In genomic region chr1:179042700-179043099, GRCh38 we compare ENCODE assay signal across 37 cellular contexts.
"Had no signal": no experiment of that assay in that cellular context is flagged by ENCODE, and none has a peak within 500 bp of the region (broad histone marks: within the 10 kb centered on the region; RNA-seq: fewer than 3 reads in every experiment).

No MANE protein-coding gene starts in this region.

- H3K27me3 Mint-ChIP-seq: activated B cell treated with CpG ODN at 0.5 μM for 24 hours; activated CD4-positive, alpha-beta memory T cell treated with anti-CD3 and anti-CD28 coated beads, Interleukin-2, amount 10 ng/mL, durations not matched to agents 7 days and 5 days; activated CD4-positive, alpha-beta T cell treated with anti-CD3 and anti-CD28 coated beads for 36 hours; activated CD4-positive, alpha-beta T cell treated with anti-CD3 and anti-CD28 coated beads, Interleukin-2, amount 10 ng/mL, durations not matched to agents 7 days and 5 days; activated CD8-positive, alpha-beta memory T cell treated with anti-CD3 and anti-CD28 coated beads, Interleukin-2, amount 10 ng/mL, durations not matched to agents 7 days and 5 days; activated naive CD4-positive, alpha-beta T cell treated with anti-CD3 and anti-CD28 coated beads, Interleukin-2, amount 10 ng/mL, durations not matched to agents 7 days and 5 days; activated naive CD4-positive, alpha-beta T cell treated with anti-CD3 and anti-CD28 coated beads, Interleukin-2, amount 50 U/mL, for 24 hours; activated naive CD8-positive, alpha-beta T cell; activated naive CD8-positive, alpha-beta T cell treated with anti-CD3 and anti-CD28 coated beads, Interleukin-2, amount 10 ng/mL, durations not matched to agents 7 days and 5 days; activated naive CD8-positive, alpha-beta T cell treated with anti-CD3 and anti-CD28 coated beads, Interleukin-2, amount 50 U/mL, for 24 hours; activated T-cell treated with anti-CD3 and anti-CD28 coated beads, Interleukin-2, amount 50 U/mL, for 24 hours; brain; central memory CD8-positive, alpha-beta T cell had no signal

- H3K27ac ChIP-seq: ascending aorta, cardiac muscle cell, VCaP had no signal

- H3K4me3 ChIP-seq: ascending aorta, cardiac muscle cell had no signal

- FAIRE-seq: bronchial epithelial cell, TTC549 had no signal

- H3K4me3 Mint-ChIP-seq: activated B cell treated with CpG ODN at 0.5 μM for 24 hours; activated CD4-positive, alpha-beta memory T cell treated with anti-CD3 and anti-CD28 coated beads, Interleukin-2, amount 10 ng/mL, durations not matched to agents 7 days and 5 days; activated CD4-positive, alpha-beta T cell treated with anti-CD3 and anti-CD28 coated beads for 36 hours; activated CD4-positive, alpha-beta T cell treated with anti-CD3 and anti-CD28 coated beads, Interleukin-2, amount 10 ng/mL, durations not matched to agents 7 days and 5 days; activated CD8-positive, alpha-beta memory T cell treated with anti-CD3 and anti-CD28 coated beads, Interleukin-2, amount 10 ng/mL, durations not matched to agents 7 days and 5 days; activated CD8-positive, alpha-beta T cell treated with anti-CD3 and anti-CD28 coated beads, Interleukin-2, amount 10 ng/mL, durations not matched to agents 7 days and 5 days; activated naive CD4-positive, alpha-beta T cell treated with anti-CD3 and anti-CD28 coated beads, Interleukin-2, amount 10 ng/mL, durations not matched to agents 7 days and 5 days; activated naive CD4-positive, alpha-beta T cell treated with anti-CD3 and anti-CD28 coated beads, Interleukin-2, amount 50 U/mL, for 24 hours; activated naive CD8-positive, alpha-beta T cell; activated naive CD8-positive, alpha-beta T cell treated with anti-CD3 and anti-CD28 coated beads, Interleukin-2, amount 10 ng/mL, durations not matched to agents 7 days and 5 days; activated naive CD8-positive, alpha-beta T cell treated with anti-CD3 and anti-CD28 coated beads, Interleukin-2, amount 50 U/mL, for 24 hours; activated T-cell treated with anti-CD3 and anti-CD28 coated beads, Interleukin-2, amount 50 U/mL, for 24 hours; brain; central memory CD8-positive, alpha-beta T cell; T-helper 1 cell treated with Interleukin-12 subunit alpha and Interleukin-12 subunit beta and Interleukin-4 antibody, amounts not matched to agents 30 μg/mL and 1 μg/mL, for 36 hours; T-helper 2 cell treated with Interferon-gamma antibody and Interleukin-4, amounts not matched to agents 5 μg/mL and 100 μg/mL, for 36 hours had no signal

- H3K9me3 ChIP-seq: ascending aorta had no signal

- H3K27me3 ChIP-seq: ascending aorta, cardiac muscle cell had no signal

- H3K9me3 Mint-ChIP-seq: activated B cell treated with CpG ODN at 0.5 μM for 24 hours; activated CD4-positive, alpha-beta memory T cell treated with anti-CD3 and anti-CD28 coated beads, Interleukin-2, amount 10 ng/mL, durations not matched to agents 7 days and 5 days; activated CD4-positive, alpha-beta T cell treated with anti-CD3 and anti-CD28 coated beads, Interleukin-2, amount 10 ng/mL, durations not matched to agents 7 days and 5 days; activated naive CD4-positive, alpha-beta T cell treated with anti-CD3 and anti-CD28 coated beads, Interleukin-2, amount 10 ng/mL, durations not matched to agents 7 days and 5 days; activated naive CD4-positive, alpha-beta T cell treated with anti-CD3 and anti-CD28 coated beads, Interleukin-2, amount 50 U/mL, for 24 hours; activated naive CD8-positive, alpha-beta T cell treated with anti-CD3 and anti-CD28 coated beads, Interleukin-2, amount 10 ng/mL, durations not matched to agents 7 days and 5 days; activated naive CD8-positive, alpha-beta T cell treated with anti-CD3 and anti-CD28 coated beads, Interleukin-2, amount 50 U/mL, for 24 hours; activated T-cell treated with anti-CD3 and anti-CD28 coated beads, Interleukin-2, amount 50 U/mL, for 24 hours; activated T-helper 2 cell treated with anti-CD3 and anti-CD28 coated beads, Interferon-gamma antibody, Interleukin-2, Interleukin-4, amounts not matched to agents 10 μg/mL and 5 μg/mL and 100 μg/mL, durations not matched to agents 14 hours and 24 hours and 36 hours; central memory CD8-positive, alpha-beta T cell; T-helper 1 cell treated with Interleukin-12 subunit alpha and Interleukin-12 subunit beta and Interleukin-4 antibody, amounts not matched to agents 30 μg/mL and 1 μg/mL, for 36 hours; T-helper 2 cell treated with Interferon-gamma antibody and Interleukin-4, amounts not matched to agents 5 μg/mL and 100 μg/mL, for 36 hours had no signal

- ATAC-seq: activated CD4-positive, alpha-beta T cell treated with anti-CD3 and anti-CD28 coated beads for 36 hours; activated CD8-positive, alpha-beta T cell treated with anti-CD3 and anti-CD28 coated beads, Interleukin-2, amount 10 ng/mL, durations not matched to agents 7 days and 5 days had no signal

- H3K27ac Mint-ChIP-seq: activated B cell treated with CpG ODN at 0.5 μM for 24 hours; activated CD4-positive, alpha-beta memory T cell treated with anti-CD3 and anti-CD28 coated beads, Interleukin-2, amount 10 ng/mL, durations not matched to agents 7 days and 5 days; activated CD4-positive, alpha-beta T cell treated with anti-CD3 and anti-CD28 coated beads for 36 hours; activated CD4-positive, alpha-beta T cell treated with anti-CD3 and anti-CD28 coated beads, Interleukin-2, amount 10 ng/mL, durations not matched to agents 7 days and 5 days; activated CD8-positive, alpha-beta memory T cell treated with anti-CD3 and anti-CD28 coated beads, Interleukin-2, amount 10 ng/mL, durations not matched to agents 7 days and 5 days; activated CD8-positive, alpha-beta T cell treated with anti-CD3 and anti-CD28 coated beads, Interleukin-2, amount 10 ng/mL, durations not matched to agents 7 days and 5 days; activated naive CD4-positive, alpha-beta T cell treated with anti-CD3 and anti-CD28 coated beads, Interleukin-2, amount 10 ng/mL, durations not matched to agents 7 days and 5 days; activated naive CD4-positive, alpha-beta T cell treated with anti-CD3 and anti-CD28 coated beads, Interleukin-2, amount 50 U/mL, for 24 hours; activated naive CD8-positive, alpha-beta T cell; activated naive CD8-positive, alpha-beta T cell treated with anti-CD3 and anti-CD28 coated beads, Interleukin-2, amount 10 ng/mL, durations not matched to agents 7 days and 5 days; activated naive CD8-positive, alpha-beta T cell treated with anti-CD3 and anti-CD28 coated beads, Interleukin-2, amount 50 U/mL, for 24 hours; activated T-cell treated with anti-CD3 and anti-CD28 coated beads, Interleukin-2, amount 50 U/mL, for 24 hours; activated T-helper 2 cell treated with anti-CD3 and anti-CD28 coated beads, Interferon-gamma antibody, Interleukin-2, Interleukin-4, amounts not matched to agents 10 μg/mL and 5 μg/mL and 100 μg/mL, durations not matched to agents 14 hours and 24 hours and 36 hours; brain; T-helper 1 cell treated with Interleukin-12 subunit alpha and Interleukin-12 subunit beta and Interleukin-4 antibody, amounts not matched to agents 30 μg/mL and 1 μg/mL, for 36 hours; T-helper 2 cell treated with Interferon-gamma antibody and Interleukin-4, amounts not matched to agents 5 μg/mL and 100 μg/mL, for 36 hours had no signal

- H3K36me3 ChIP-seq: cardiac muscle cell had no signal

- DNase-seq: activated B cell treated with CpG ODN at 0.5 μM for 24 hours; activated CD4-positive, alpha-beta memory T cell treated with anti-CD3 and anti-CD28 coated beads, Interleukin-2, amount 10 ng/mL, durations not matched to agents 7 days and 5 days; activated CD4-positive, alpha-beta T cell treated with anti-CD3 and anti-CD28 coated beads for 1 hour; activated CD4-positive, alpha-beta T cell treated with anti-CD3 and anti-CD28 coated beads for 36 hours; activated CD4-positive, alpha-beta T cell treated with anti-CD3 and anti-CD28 coated beads for 48 hours; activated CD4-positive, alpha-beta T cell treated with anti-CD3 and anti-CD28 coated beads, Interleukin-2, amount 10 ng/mL, durations not matched to agents 7 days and 5 days; activated CD4-positive, alpha-beta T cell treated with anti-CD3 and anti-CD28 coated beads, Interleukin-2, amount 50 U/mL, for 48 hours; activated CD8-positive, alpha-beta memory T cell treated with anti-CD3 and anti-CD28 coated beads for 24 hours; activated CD8-positive, alpha-beta memory T cell treated with anti-CD3 and anti-CD28 coated beads, Interleukin-2, amount 10 ng/mL, durations not matched to agents 7 days and 5 days; activated CD8-positive, alpha-beta memory T cell treated with anti-CD3 and anti-CD28 coated beads, Interleukin-2, amount 50 U/mL, for 48 hours; activated CD8-positive, alpha-beta T cell treated with anti-CD3 and anti-CD28 coated beads, Interleukin-2, amount 10 ng/mL, durations not matched to agents 7 days and 5 days; activated effector memory CD4-positive, alpha-beta T cell treated with Interleukin-2 at 50 U/mL for 16 hours; activated gamma-delta T cell; activated naive CD4-positive, alpha-beta T cell treated with anti-CD3 and anti-CD28 coated beads, Interleukin-2, amount 10 ng/mL, durations not matched to agents 7 days and 5 days; activated naive CD4-positive, alpha-beta T cell treated with Interleukin-2 at 50 U/mL for 16 hours; activated naive CD8-positive, alpha-beta T cell treated with anti-CD3 and anti-CD28 coated beads, Interleukin-2, amount 10 ng/mL, durations not matched to agents 7 days and 5 days; activated naive CD8-positive, alpha-beta T cell treated with anti-CD3 and anti-CD28 coated beads, Interleukin-2, amount 50 U/mL, for 24 hours; activated T-cell treated with anti-CD3 and anti-CD28 coated beads, Interleukin-2, amount 50 U/mL, for 24 hours; activated T-cell treated with anti-CD3 and anti-CD28 coated beads, Interleukin-2, amount 50 U/mL, for 48 hours; amygdala; anterior cingulate cortex; caudate nucleus; T-helper 1 cell; T-helper 2 cell; T-helper 9 cell had no signal
